In genomic region chr5:160458971-160459800, GRCh38 we compare ENCODE assay signal across 11 cellular contexts. TPM values are rescaled to one million over a fixed set of nuclear protein-coding genes. Genes with fewer than 3 reads are reported as not detected.
DNase-seq lines count a peak whose midpoint lies in the region; ATAC-seq, FAIRE-seq and TF ChIP-seq lines count a peak whose summit lies in the region.
"Had no signal": no experiment of that assay in that cellular context is flagged by ENCODE, and none has a peak within 500 bp of the region (broad histone marks: within the 10 kb centered on the region; RNA-seq: fewer than 3 reads in every experiment).

No MANE protein-coding gene starts in this region.

- H3K4me1 Mint-ChIP-seq in astrocyte (ENCODE audit: low read depth, unreplicated experiment), result peaks cover 14% of the 10 kb centered on the region

- no peak overlapping the region for H3K27ac Mint-ChIP-seq in astrocyte (ENCODE audit: unreplicated experiment)

- TF ChIP-seq POLR2A in transverse colon (IDR thresholded peaks at IDR 0.05), result no peak

- TF ChIP-seq EP300 in transverse colon (IDR thresholded peaks at IDR 0.05; ENCODE audit: low read depth), result no peak

- H3K9me3 Mint-ChIP-seq in astrocyte (ENCODE audit: unreplicated experiment), result peaks cover 4% of the 10 kb centered on the region

- no peak for FAIRE-seq in astrocyte (lab: Jason Lieb, UNC)

- no peaks in the 10 kb centered on the region for H3K79me2 ChIP-seq in astrocyte (ENCODE audit: insufficient read depth, low read length)

- H3K27me3 Mint-ChIP-seq in astrocyte (ENCODE audit: low read depth, unreplicated experiment), result peaks cover under 1% of the 10 kb centered on the region

- intact Hi-C loops in transverse colon (cut with DNase I; ENCODE audit: low total_unique reads), result no loop called here

- H3K9ac ChIP-seq in astrocyte (ENCODE audit: low read length), result no peak overlapping the region

- no peaks in the 10 kb centered on the region for H3K36me3 Mint-ChIP-seq in astrocyte (ENCODE audit: low read depth, unreplicated experiment)

- no peak overlapping the region for H3K4me3 Mint-ChIP-seq in astrocyte (ENCODE audit: unreplicated experiment)

- in situ Hi-C loops in transverse colon (cut with MboI; ENCODE audit: low pct_ligation_motif_present in 1 of 4, low pct_unique_long_range_greater_than_20kb in 1 of 4, low sequenced_read_pairs in 3 of 4), result no loop called here

- ATAC-seq in GM18511 (IDR thresholded peaks at IDR 0.05; ENCODE audit: unreplicated experiment) (peak; percentile 75), GM19467 (IDR thresholded peaks at IDR 0.05; ENCODE audit: unreplicated experiment) (peak; percentile 49), HG03039 (IDR thresholded peaks at IDR 0.05; ENCODE audit: unreplicated experiment) (peak; percentile 89)

- no peaks in the 10 kb centered on the region for H4K20me1 ChIP-seq in astrocyte (ENCODE audit: insufficient read depth, low read length)

- H3K36me3 ChIP-seq in astrocyte (ENCODE audit: insufficient read depth, low read length) (no peaks in the 10 kb centered on the region), transverse colon (no peaks in the 10 kb centered on the region)

- peaks cover 8% of the 10 kb centered on the region for H3K4me1 ChIP-seq in astrocyte (ENCODE audit: insufficient read depth, low read length)
- no peaks in the 10 kb centered on the region for H3K4me1 ChIP-seq in transverse colon

- no peak overlapping the region for H3K27ac ChIP-seq in astrocyte (ENCODE audit: low read depth, low read length)
- no peak overlapping the region for H3K27ac ChIP-seq in transverse colon
- H3K27ac ChIP-seq: SK-N-MC had no signal

- no peaks in the 10 kb centered on the region for H3K9me3 ChIP-seq in astrocyte (ENCODE audit: insufficient read depth, low read depth, low read length)
- H3K9me3 ChIP-seq in transverse colon, result no peaks in the 10 kb centered on the region

- TF ChIP-seq CTCF in astrocyte (IDR thresholded peaks at IDR 0.05; ENCODE audit: insufficient read depth, low read depth, low read length) (no peak), transverse colon (IDR thresholded peaks at IDR 0.05) (no peak)

- peak; percentile 34 for DNase-seq in astrocyte (ENCODE audit: low read depth)
- DNase-seq in C1 segment of cervical spinal cord (lab: John Stamatoyannopoulos, UW), result no peak
- no peak for DNase-seq in transverse colon
- no peak for DNase-seq in NCI-H2107 treated with DMSO at 0.1 percent for 48 hours (lab: John Stamatoyannopoulos, UW; ENCODE audit: unreplicated experiment)
- no peak for DNase-seq in GM03348 (ENCODE audit: low spot score)
- DNase-seq: DND-41, NCI-H1694 treated with DMSO at 0.1 percent for 48 hours had no signal

- 62 to 76% methylated on average over 6 to 8 of the region's 8 CpGs for whole genome bisulfite sequencing in transverse colon (ENCODE audit: low coverage in 1 of 2), 2 donors

- H3K27me3 ChIP-seq in astrocyte (ENCODE audit: insufficient read depth, low read length) (no peaks in the 10 kb centered on the region), transverse colon (no peaks in the 10 kb centered on the region)

- no peak overlapping the region for H3K4me2 ChIP-seq in astrocyte (ENCODE audit: low read length)

- no peak overlapping the region for H2AFZ ChIP-seq in astrocyte (ENCODE audit: low read depth, low read length)

- no peak overlapping the region for H3K4me3 ChIP-seq in astrocyte (ENCODE audit: insufficient read depth, low read depth, low read length)
- H3K4me3 ChIP-seq in transverse colon, result no peak overlapping the region
- H3K4me3 ChIP-seq: SK-N-MC had no signal

RNA-seq across cellular contexts. Expression of gene PTTG1, which starts 37.5 kb away (rescaled TPM):
- total RNA-seq in astrocyte (12.7 and 20.4 TPM in 2 replicates), transverse colon (10 to 100 TPM in 3 of 4 donors, 1 to 10 TPM in 1; 6.4 to 41.1 (median 15.2) TPM)

RNA-seq across cellular contexts. Expression of gene SLU7, which starts 40.3 kb away (rescaled TPM):
- total RNA-seq in astrocyte, result 46.1 and 48.4 TPM in 2 replicates
- 10 to 100 TPM; 10.5 to 69.2 (median 52.5) TPM for total RNA-seq in transverse colon

RNA-seq across cellular contexts. Expression of gene FAM200C, which starts 59.3 kb away (rescaled TPM):
- total RNA-seq in astrocyte, result 1.7 and 2.1 TPM in 2 replicates
- total RNA-seq in transverse colon, result 1 to 10 TPM in 3 of 4 donors, under 1 TPM in 1; 0.37 to 7.8 (median 2.5) TPM
